In the genomic region with DNA sequence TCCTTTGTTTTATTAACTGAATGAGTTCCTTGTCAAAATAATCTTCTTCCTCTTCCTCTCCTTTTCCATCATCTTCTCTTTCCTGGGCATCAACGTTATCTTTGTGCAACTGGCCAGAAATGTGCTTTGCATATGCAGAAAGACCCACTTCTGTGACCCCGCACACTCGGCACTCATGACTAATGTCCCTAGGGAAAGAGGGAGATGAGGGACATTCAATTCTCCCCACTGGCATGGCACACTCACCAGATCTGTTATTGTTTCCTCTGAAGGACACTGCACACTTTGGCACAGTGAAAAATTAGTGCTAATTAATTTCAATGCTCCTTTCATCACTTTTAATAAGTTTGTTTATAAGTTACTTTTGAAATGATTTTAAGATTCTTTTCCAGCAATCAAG, we compare ENCODE assay signal across 9 cellular contexts. TPM values are rescaled to one million over a fixed set of nuclear protein-coding genes. Genes with fewer than 3 reads are reported as not detected.
DNase-seq lines count a peak whose midpoint lies in the region; ATAC-seq and TF ChIP-seq lines count a peak whose summit lies in the region.
"Had no signal": no experiment of that assay in that cellular context is flagged by ENCODE, and none has a peak within 500 bp of the region (broad histone marks: within the 10 kb centered on the region; RNA-seq: fewer than 3 reads in every experiment).

No MANE protein-coding gene starts in this region.

- peak overlapping the region; percentile 89 for H2AK5ac ChIP-seq in mesenchymal stem cell (ENCODE audit: low read length, severe bottlenecking)

- ATAC-seq in HG03342 (IDR thresholded peaks at IDR 0.05; ENCODE audit: unreplicated experiment), result no peak
- ATAC-seq: effector memory CD8-positive, alpha-beta T cell had no signal

- no peak overlapping the region for H4K8ac ChIP-seq in mesenchymal stem cell (ENCODE audit: low read length)

- H3K27me3 ChIP-seq in dorsolateral prefrontal cortex (no peaks in the 10 kb centered on the region), mesenchymal stem cell (ENCODE audit: control insufficient read depth in 1 of 2, insufficient read depth in 1 of 2, low read length in 2 of 2) (no peaks in the 10 kb centered on the region), tibial artery (no peaks in the 10 kb centered on the region)

- CTCF ChIA-PET in HEK293T (lab: Yijun Ruan, JAX), result no interaction called here

- H3K4me1 ChIP-seq in mesenchymal stem cell (ENCODE audit: control insufficient read depth, insufficient read depth, low read depth, low read length) (peaks cover 8% of the 10 kb centered on the region), tibial artery (peaks cover 0 to 86% (median 18%) of the 10 kb centered on the region in 4 donors)

- H3K27ac ChIP-seq in dorsolateral prefrontal cortex, result peak overlapping the region in 56 of 59 donors; percentile 16 to 87 (median 72)
- peak overlapping the region; percentile 100 for H3K27ac ChIP-seq in mesenchymal stem cell (ENCODE audit: low read length, poor library complexity, severe bottlenecking)
- peak overlapping the region; percentile 80 to 88 for H3K27ac ChIP-seq in tibial artery

- no peak overlapping the region for H2BK120ac ChIP-seq in mesenchymal stem cell (ENCODE audit: low read depth, low read length)

- peak; percentile 30 for DNase-seq in NB4 (ENCODE audit: low read depth)
- no peak for DNase-seq in dorsolateral prefrontal cortex
- DNase-seq in mesenchymal stem cell, result peak; percentile 76
- peak in 1 of 2 donors; percentile 32 for DNase-seq in tibial artery
- DNase-seq in GM19240 (ENCODE audit: insufficient read length, low spot score), result no peak
- no peak for DNase-seq in HEK293T (ENCODE audit: extremely low spot score)
- no peak for DNase-seq in NCI-H2227 treated with DMSO at 0.1 percent for 48 hours (lab: John Stamatoyannopoulos, UW)
- DNase-seq: effector memory CD8-positive, alpha-beta T cell had no signal

- H2BK5ac ChIP-seq in mesenchymal stem cell (ENCODE audit: low read depth, low read length, poor library complexity, severe bottlenecking), result no peak overlapping the region

- no peak overlapping the region for H2AFZ ChIP-seq in mesenchymal stem cell (ENCODE audit: low read depth, low read length)

- H3K9me3 ChIP-seq in mesenchymal stem cell (ENCODE audit: control insufficient read depth, low read length) (no peaks in the 10 kb centered on the region), tibial artery (no peaks in the 10 kb centered on the region)

- no peak overlapping the region for H3K18ac ChIP-seq in mesenchymal stem cell (ENCODE audit: low read depth in 1 of 2, low read length in 2 of 2)

- no peak overlapping the region for H3K4me3 ChIP-seq in NB4 (ENCODE audit: low read depth, low read length)
- H3K4me3 ChIP-seq in dorsolateral prefrontal cortex, result peak overlapping the region in 48 of 59 donors; percentile 0 to 51 (median 28)
- peak overlapping the region in 1 of 2 experiments; percentile 73 for H3K4me3 ChIP-seq in mesenchymal stem cell (ENCODE audit: insufficient read depth in 1 of 2, low read depth in 1 of 2, low read length in 2 of 2)
- peak overlapping the region; percentile 33 to 44 for H3K4me3 ChIP-seq in tibial artery

- peak overlapping the region; percentile 93 for H3K9ac ChIP-seq in mesenchymal stem cell (ENCODE audit: low read length)

- H3K4ac ChIP-seq in mesenchymal stem cell (ENCODE audit: low read depth in 1 of 2, low read length in 2 of 2), result no peak overlapping the region

- POLR2A ChIA-PET in HEK293T (lab: Yijun Ruan, JAX), result no interaction called here

- no peak for TF ChIP-seq POLR2A in NB4 (IDR thresholded peaks at IDR 0.05; ENCODE audit: extremely low read depth, insufficient read length)

- peaks cover 9% of the 10 kb centered on the region for H3K79me1 ChIP-seq in mesenchymal stem cell (replicated peaks; ENCODE audit: low read length, poor library complexity, severe bottlenecking)

- intact Hi-C loops in dorsolateral prefrontal cortex (cut with DNase I) (no loop called here), tibial artery (cut with DNase I; ENCODE audit: low total_unique reads) (no loop called here)

- H4K91ac ChIP-seq in mesenchymal stem cell (ENCODE audit: low read length), result no peak overlapping the region

- H3K23ac ChIP-seq in mesenchymal stem cell (ENCODE audit: low read length in 2 of 2), result no peak overlapping the region

- peaks cover 4 to 19% of the 10 kb centered on the region in 2 experiments for H3K36me3 ChIP-seq in mesenchymal stem cell (ENCODE audit: control insufficient read depth in 1 of 2, insufficient read depth in 2 of 2, low read depth in 1 of 2, low read length in 2 of 2)
- H3K36me3 ChIP-seq in tibial artery, result no peaks in the 10 kb centered on the region

- WGBS in mesenchymal stem cell, result 15% methylated on average over 3 of the region's 3 CpGs

- no peak overlapping the region for H3K14ac ChIP-seq in mesenchymal stem cell (ENCODE audit: low read length in 2 of 2)

- no peak overlapping the region for H2BK15ac ChIP-seq in mesenchymal stem cell (ENCODE audit: low read depth, poor library complexity, severe bottlenecking)

- H3K4me2 ChIP-seq in mesenchymal stem cell (ENCODE audit: low read length, poor library complexity, severe bottlenecking), result peak overlapping the region; percentile 66

- TF ChIP-seq CTCF in NB4 (IDR thresholded peaks at IDR 0.05; ENCODE audit: low read depth, low read length) (no peak), dorsolateral prefrontal cortex (IDR thresholded peaks at IDR 0.05 in 54 of 56, conservative IDR thresholded peaks at IDR 0.05 in 2 of 56; ENCODE audit: low read depth in 1 of 56, partially characterized antibody in 56 of 56) (no peak), tibial artery (IDR thresholded peaks at IDR 0.05) (no peak)

- no peak overlapping the region for H2BK12ac ChIP-seq in mesenchymal stem cell (ENCODE audit: low read length in 2 of 2)

TF ChIP-seq in HEK293T, 16 proteins besides CTCF, POLR2A, EP300 and RAD21:
- TF ChIP-seq LEF1 (IDR thresholded peaks at IDR 0.05; ENCODE audit: borderline replicate concordance), result no peak
- TF ChIP-seq FOXA1 (IDR thresholded peaks at IDR 0.05), result no peak
- no peak for TF ChIP-seq CTBP1 (IDR thresholded peaks at IDR 0.05; ENCODE audit: borderline replicate concordance)
- no peak for TF ChIP-seq FOXM1 (IDR thresholded peaks at IDR 0.05; ENCODE audit: borderline replicate concordance)
- no peak for TF ChIP-seq SP1 (IDR thresholded peaks at IDR 0.05)
- no peak for TF ChIP-seq ARNT (IDR thresholded peaks at IDR 0.05)
- TF ChIP-seq, protein P1, sequence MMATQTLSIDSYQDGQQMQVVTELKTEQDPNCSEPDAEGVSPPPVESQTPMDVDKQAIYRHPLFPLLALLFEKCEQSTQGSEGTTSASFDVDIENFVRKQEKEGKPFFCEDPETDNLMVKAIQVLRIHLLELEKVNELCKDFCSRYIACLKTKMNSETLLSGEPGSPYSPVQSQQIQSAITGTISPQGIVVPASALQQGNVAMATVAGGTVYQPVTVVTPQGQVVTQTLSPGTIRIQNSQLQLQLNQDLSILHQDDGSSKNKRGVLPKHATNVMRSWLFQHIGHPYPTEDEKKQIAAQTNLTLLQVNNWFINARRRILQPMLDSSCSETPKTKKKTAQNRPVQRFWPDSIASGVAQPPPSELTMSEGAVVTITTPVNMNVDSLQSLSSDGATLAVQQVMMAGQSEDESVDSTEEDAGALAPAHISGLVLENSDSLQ (IDR thresholded peaks at IDR 0.05), result no peak
- TF ChIP-seq FOXK2 (IDR thresholded peaks at IDR 0.05), result no peak
- TF ChIP-seq SUZ12 (IDR thresholded peaks at IDR 0.05), result no peak
- no peak for TF ChIP-seq HDGF (IDR thresholded peaks at IDR 0.05; ENCODE audit: borderline replicate concordance)
- TF ChIP-seq BHLHE40 (IDR thresholded peaks at IDR 0.05; ENCODE audit: borderline replicate concordance), result no peak
- TF ChIP-seq TARDBP (IDR thresholded peaks at IDR 0.05), result no peak
- TF ChIP-seq ELF4 (IDR thresholded peaks at IDR 0.05), result no peak
- no peak for TF ChIP-seq L3MBTL2 (conservative IDR thresholded peaks at IDR 0.05)
TF ChIP-seq in HEK293T: peak in this region for 0.

RNA-seq across cellular contexts. Expression of a gene that starts 34.0 kb away (rescaled TPM):
- total RNA-seq in dorsolateral prefrontal cortex, result 100 to 1,000 TPM in 83 of 120 experiments, 10 to 100 TPM in 37; 59.0 to 146 (median 111) TPM
- polyA plus RNA-seq in mesenchymal stem cell (2013, experiment 1 of 2), result 31.4 TPM
- 30.0 TPM for polyA plus RNA-seq in mesenchymal stem cell (2013, experiment 2 of 2)

RNA-seq across cellular contexts. Expression of a gene that starts 38.5 kb away (rescaled TPM):
- 10 to 100 TPM; 20.3 to 91.7 (median 37.6) TPM for total RNA-seq in dorsolateral prefrontal cortex
- 52.7 TPM for polyA plus RNA-seq in mesenchymal stem cell (2013, experiment 1 of 2)
- 52.4 TPM for polyA plus RNA-seq in mesenchymal stem cell (2013, experiment 2 of 2)

Comparison
In these comparisons a context has a peak if more than half of its experiments do, and no peak if none do; other contexts are left out.
1. DNase-seq: peak in NB4 (single experiment) and mesenchymal stem cell (single experiment); none in dorsolateral prefrontal cortex (0 of 10), GM19240 (single experiment), HEK293T (single experiment) and NCI-H2227 treated with DMSO at 0.1 percent for 48 hours (single experiment).
2. Peak in every context shown above with its lines, with median percentiles within 50 percentile points of each other: H3K27ac ChIP-seq.